ENCODE assay signal across 8 cellular contexts in genomic region chr2:152036611-152037469, GRCh38.
A peak's percentile ranks its signal among the peaks of the same experiment; 100 is the strongest.
DNase-seq lines count a peak whose midpoint lies in the region; ATAC-seq, FAIRE-seq and TF ChIP-seq lines count a peak whose summit lies in the region.

No MANE protein-coding gene starts in this region.

- peak; percentile 89 for ATAC-seq in HG02870 (IDR thresholded peaks at IDR 0.05; ENCODE audit: unreplicated experiment)
- ATAC-seq in left colon: peak; percentile 48

- TF ChIP-seq CTCF in cardiac fibroblast (IDR thresholded peaks at IDR 0.05; ENCODE audit: low read depth, low read length): peak; percentile 81

- DNase-seq in A172 (ENCODE audit: low spot score): peak; percentile 71
- DNase-seq in GM12891 (ENCODE audit: insufficient read length, low spot score): peak; percentile 39
- peak; percentile 24 to 62 for DNase-seq in NCI-H1930 (lab: John Stamatoyannopoulos, UW)
- DNase-seq in UCSD-AML1 (lab: John Stamatoyannopoulos, UW; ENCODE audit: unreplicated experiment): peak; percentile 54
- peak; percentile 82 to 84 for DNase-seq in cardiac fibroblast (ENCODE audit: low read depth in 2 of 2)
- DNase-seq in left colon: peak; percentile 49 to 73
- peak; percentile 64 for DNase-seq in stimulated activated CD4-positive, alpha-beta T cell treated with anti-CD3 and anti-CD28 coated beads, Interleukin-4, amount 100 ng/mL, for 24 hours

- no peak for TF ChIP-seq POLR2A in GM12891 (IDR thresholded peaks at IDR 0.05; ENCODE audit: low read depth, low read length)

- peak; percentile 94 for FAIRE-seq in GM12891 (lab: Jason Lieb, UNC)

- intact Hi-C loops in left colon (cut with DNase I, micrococcal nuclease): loop anchor here in 1 of 2 donors (5.0 to 10.0 kb wide), 2 partner anchors 135 to 588 kb away; no protein-coding TSS in a partner anchor

- H3K4me3 ChIP-seq in cardiac fibroblast (replicated peaks in 1 of 2; ENCODE audit: low read depth in 2 of 2, low read length in 2 of 2): no peak overlapping the region

TF ChIP-seq in GM12891, 5 proteins besides CTCF, POLR2A, EP300 and RAD21:
- TF ChIP-seq POLR2AphosphoS5 (IDR thresholded peaks at IDR 0.05; ENCODE audit: low read depth, low read length): no peak
- TF ChIP-seq PAX5 (IDR thresholded peaks at IDR 0.05; ENCODE audit: insufficient read depth, low read length, severe bottlenecking): no peak
- TF ChIP-seq TAF1 (IDR thresholded peaks at IDR 0.05; ENCODE audit: low read depth, low read length): no peak
- TF ChIP-seq SPI1 (IDR thresholded peaks at IDR 0.05; ENCODE audit: low read depth, low read length): no peak
- no peak for TF ChIP-seq POU2F2 (IDR thresholded peaks at IDR 0.05; ENCODE audit: low read depth, low read length)
